In the genomic region with DNA sequence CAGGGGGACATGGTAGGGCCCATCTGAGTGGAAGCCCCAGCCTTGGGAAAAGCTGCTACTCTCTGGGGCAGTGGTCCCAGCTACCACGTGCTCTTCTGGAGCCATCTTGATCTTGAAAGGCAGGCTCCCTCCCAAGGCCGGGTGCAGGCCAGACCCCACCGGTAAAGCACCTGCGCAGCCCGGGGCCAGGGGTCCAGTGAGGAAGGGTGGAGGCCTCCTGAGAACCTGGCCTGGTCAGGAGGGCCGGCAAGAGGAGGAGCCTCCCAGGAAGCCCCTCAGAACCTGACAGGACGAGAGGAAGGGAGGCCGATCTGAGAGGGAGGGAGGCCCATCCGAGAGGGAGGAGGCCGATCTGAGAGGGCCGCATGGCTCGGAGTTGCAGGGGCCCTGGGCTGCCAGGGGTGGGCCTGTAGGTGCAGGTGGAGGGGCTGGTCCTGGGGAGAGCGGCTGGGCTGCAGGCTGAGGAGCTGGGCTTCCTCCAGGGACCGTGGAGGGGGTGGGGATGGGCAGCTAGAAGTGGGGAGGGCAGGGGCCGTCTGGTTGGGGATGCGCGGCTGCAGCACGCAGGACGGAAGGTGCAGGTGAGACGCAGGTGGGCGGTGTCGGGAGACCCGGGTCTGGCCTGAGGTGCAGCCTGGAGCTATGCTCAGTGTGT, we compare ENCODE assay signal across 9 cellular contexts.
"Had no signal": no experiment of that assay in that cellular context is flagged by ENCODE, and none has a peak within 500 bp of the region (broad histone marks: within the 10 kb centered on the region; RNA-seq: fewer than 3 reads in every experiment).

No MANE protein-coding gene starts in this region.

- H3K36me3 ChIP-seq: thoracic aorta, uterus had no signal

- DNase-seq: activated CD4-positive, alpha-beta T cell treated with anti-CD3 and anti-CD28 coated beads for 48 hours; activated naive CD4-positive, alpha-beta T cell treated with anti-CD3 and anti-CD28 coated beads, Interleukin-2, amount 10 ng/mL, durations not matched to agents 7 days and 5 days; foreskin fibroblast; stimulated activated CD4-positive, alpha-beta T cell treated with anti-CD3 and anti-CD28 coated beads, Interleukin-12 subunit alpha, Interleukin-12 subunit beta, amount 100 ng/mL, for 4 hours; stimulated activated naive CD4-positive, alpha-beta T cell treated with Interleukin-2 at 50 U/mL for 16 hours; T-helper 1 cell had no signal

- H3K27ac ChIP-seq: SK-N-MC had no signal

- H3K4me3 ChIP-seq: SK-N-MC, thoracic aorta, uterus had no signal

- H3K27me3 ChIP-seq: uterus had no signal

- H3K9me3 ChIP-seq: thoracic aorta, uterus had no signal

- H3K4me1 ChIP-seq: uterus had no signal
